Comparison of ENCODE assay signal across 22 cellular contexts in the genomic region with DNA sequence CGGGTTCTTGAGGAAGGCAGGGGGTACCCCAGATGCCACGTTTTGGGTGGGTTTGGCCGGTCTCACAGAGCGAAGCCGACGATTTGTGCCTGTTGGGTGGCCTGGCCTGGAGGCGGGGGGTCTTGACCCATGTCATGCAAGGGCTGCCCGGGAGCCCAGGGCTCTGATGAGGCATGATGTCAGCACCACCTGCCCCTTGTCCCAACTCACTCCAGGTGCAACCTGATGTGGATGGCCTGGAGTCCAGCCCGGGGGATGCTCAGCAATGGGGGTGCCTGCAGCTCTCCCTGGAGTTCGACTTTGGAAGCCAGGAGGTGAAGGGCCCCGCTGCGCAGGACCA. TPM values are rescaled to one million over a fixed set of nuclear protein-coding genes. Genes with fewer than 3 reads are reported as not detected.
"Had no signal": no experiment of that assay in that cellular context is flagged by ENCODE, and none has a peak within 500 bp of the region (broad histone marks: within the 10 kb centered on the region; RNA-seq: fewer than 3 reads in every experiment).

No MANE protein-coding gene starts in this region.

- H3K4me1 ChIP-seq: parathyroid adenoma had no signal

- H3K9me3 ChIP-seq: upper lobe of left lung had no signal

- H3K4me3 Mint-ChIP-seq: activated naive CD8-positive, alpha-beta T cell treated with anti-CD3 and anti-CD28 coated beads for 36 hours; activated T-cell treated with anti-CD3 and anti-CD28 coated beads, Interleukin-2, amount 50 U/mL, for 72 hours; immature natural killer cell; neural crest cell; T-cell had no signal

- H3K36me3 ChIP-seq: upper lobe of left lung had no signal

- H2AFZ ChIP-seq: parathyroid adenoma had no signal

- H3K9me3 Mint-ChIP-seq: activated naive CD8-positive, alpha-beta T cell treated with anti-CD3 and anti-CD28 coated beads for 36 hours; activated T-cell treated with anti-CD3 and anti-CD28 coated beads, Interleukin-2, amount 50 U/mL, for 72 hours; immature natural killer cell; neural crest cell; T-cell had no signal

- H3K9ac ChIP-seq: parathyroid adenoma had no signal

- H3K27ac Mint-ChIP-seq: activated naive CD8-positive, alpha-beta T cell treated with anti-CD3 and anti-CD28 coated beads for 36 hours; activated T-cell treated with anti-CD3 and anti-CD28 coated beads, Interleukin-2, amount 50 U/mL, for 72 hours; immature natural killer cell; T-cell had no signal

- H3K36me3 Mint-ChIP-seq: activated naive CD8-positive, alpha-beta T cell treated with anti-CD3 and anti-CD28 coated beads for 36 hours; immature natural killer cell; T-cell had no signal

- DNase-seq: activated CD4-positive, alpha-beta T cell treated with anti-CD3 and anti-CD28 coated beads for 1 hour; activated CD4-positive, alpha-beta T cell treated with anti-CD3 and anti-CD28 coated beads, Interleukin-2, amount 50 U/mL, for 48 hours; activated gamma-delta T cell treated with Interleukin-2 at 50 U/mL for 16 hours; activated naive CD8-positive, alpha-beta T cell treated with anti-CD3 and anti-CD28 coated beads for 36 hours; activated T-cell treated with anti-CD3 and anti-CD28 coated beads, Interleukin-2, amount 50 U/mL, for 72 hours; central memory CD4-positive, alpha-beta T cell; cortex of kidney; effector memory CD4-positive, alpha-beta T cell; immature natural killer cell; mesendoderm; T-cell; T1000 had no signal

- H3K79me2 ChIP-seq: parathyroid adenoma had no signal

- H3K4me3 ChIP-seq: SK-N-MC, upper lobe of left lung had no signal

- H3K27ac ChIP-seq: parathyroid adenoma, SK-N-MC had no signal

- ATAC-seq: activated T-cell treated with anti-CD3 and anti-CD28 coated beads, Interleukin-2, amount 50 U/mL, for 72 hours; left colon; T-cell had no signal

- H3K27me3 ChIP-seq: upper lobe of left lung had no signal

- H3K4me1 Mint-ChIP-seq: neural crest cell had no signal

RNA-seq across cellular contexts. Expression of gene SYT8, which starts 0.9 kb away (rescaled TPM):
- total RNA-seq: activated naive CD8-positive, alpha-beta T cell treated with anti-CD3 and anti-CD28 coated beads for 36 hours; activated T-cell treated with anti-CD3 and anti-CD28 coated beads, Interleukin-2, amount 50 U/mL, for 72 hours; neural crest cell; skeletal muscle tissue; subcutaneous adipose tissue; T-cell had no signal
- polyA plus RNA-seq: immature natural killer cell had no signal

RNA-seq across cellular contexts. Expression of gene TNNI2, which starts 3.1 kb away (rescaled TPM):
- total RNA-seq: astrocyte, epithelial cell of proximal tubule, neural crest cell, renal cortical epithelial cell had no signal

RNA-seq across cellular contexts. Expression of gene LSP1, which starts 17.2 kb away (rescaled TPM):
- total RNA-seq: epithelial cell of proximal tubule, neural crest cell, renal cortical epithelial cell had no signal

RNA-seq across cellular contexts. Expression of gene PRR33, which starts 56.1 kb away (rescaled TPM):
- total RNA-seq: activated T-cell treated with anti-CD3 and anti-CD28 coated beads, Interleukin-2, amount 50 U/mL, for 72 hours; astrocyte; epithelial cell of proximal tubule; left colon; neural crest cell; renal cortical epithelial cell; subcutaneous adipose tissue; upper lobe of left lung had no signal
